ENCODE assay signal across 9 cellular contexts in genomic region chr6:113170454-113170853, GRCh38.
"Had no signal": no experiment of that assay in that cellular context is flagged by ENCODE, and none has a peak within 500 bp of the region (broad histone marks: within the 10 kb centered on the region; RNA-seq: fewer than 3 reads in every experiment).

No MANE protein-coding gene starts in this region.

- H3K4me1 ChIP-seq: HAP-1 had no signal

- H3K9ac ChIP-seq: GM23248 had no signal

- H3K27ac Mint-ChIP-seq: GM23338, H9, HFFc6 had no signal

- H3K27ac ChIP-seq: GM23248 had no signal

- H3K4me3 ChIP-seq: GM23248, GM23338, HAP-1 had no signal

- H3K4me2 ChIP-seq: GM23338 had no signal

- DNase-seq: GM23248, GOT3, H7, H9, HCEC 1CT, HFFc6 had no signal

- H2AFZ ChIP-seq: GM23248, GM23338 had no signal

- H3K4me1 Mint-ChIP-seq: GM23338, H9 had no signal

- H3K36me3 ChIP-seq: HAP-1 had no signal

- ATAC-seq: GM23338, HCT116 had no signal

- H3K4me3 Mint-ChIP-seq: GM23338, H9, HFFc6 had no signal
